In genomic region chr6:118187568-118188164, GRCh38 we compare ENCODE assay signal across 8 cellular contexts.
DNase-seq lines count a peak whose midpoint lies in the region; ATAC-seq, FAIRE-seq and TF ChIP-seq lines count a peak whose summit lies in the region.

No MANE protein-coding gene starts in this region.

- POLR2A ChIA-PET in K562 (lab: Yijun Ruan, JAX) = no interaction called here
- POLR2A ChIA-PET in PC-3 (lab: Charles Lee; ENCODE audit: unreplicated experiment) = no interaction called here

- H2AFZ ChIP-seq in K562 (ENCODE audit: low read depth, low read length) = no peak overlapping the region
- no peak overlapping the region for H2AFZ ChIP-seq in PC-3 (ENCODE audit: low read length)

- peak; percentile 11 for DNase-seq in AG08395 (ENCODE audit: low spot score)
- DNase-seq in K562 (ENCODE audit: extremely low read depth in 1 of 4, low spot score in 3 of 4) = no peak
- DNase-seq in NCI-H524 treated with DMSO at 0.1 percent for 48 hours (lab: John Stamatoyannopoulos, UW) = no peak
- DNase-seq in NCI-H510A (lab: John Stamatoyannopoulos, UW) = no peak
- DNase-seq in PC-3 = no peak

- no peaks in the 10 kb centered on the region for H3K9me1 ChIP-seq in K562 (ENCODE audit: control insufficient read depth, insufficient read depth, low read length)

- ATAC-seq in GM19328 (IDR thresholded peaks at IDR 0.05; ENCODE audit: unreplicated experiment) (peak; percentile 34), HG03354 (IDR thresholded peaks at IDR 0.05; ENCODE audit: poor library complexity, severe bottlenecking, unreplicated experiment) (peak; percentile 46), K562 (no peak), PC-3 (no peak)

- no peak for TF ChIP-seq RAD21 in K562 (CRISPR knock-in tag; conservative IDR thresholded peaks at IDR 0.05 in 1 of 2, IDR thresholded peaks at IDR 0.05 in 1 of 2)

- H3F3A ChIP-seq in PC-3 (ENCODE audit: low read length, unreplicated experiment) = no peaks in the 10 kb centered on the region

- CTCF ChIA-PET in K562 (lab: Yijun Ruan, JAX; ENCODE audit: low intra/inter-chr PET ratio) = interaction anchor here (0.7 kb wide), 1 partner anchor 96 kb away, joined by 3 read pairs; no protein-coding TSS in a partner anchor
- CTCF ChIA-PET in PC-3 (lab: Charles Lee) = no interaction called here

- TF ChIP-seq POLR2A in K562 (conservative IDR thresholded peaks at IDR 0.05) = no peak

- no peak overlapping the region for H3K4me2 ChIP-seq in K562 (ENCODE audit: insufficient read depth, low read length)
- H3K4me2 ChIP-seq in skeletal muscle satellite cell (ENCODE audit: low read length) = peak overlapping the region; percentile 58
- H3K4me2 ChIP-seq in PC-3 (ENCODE audit: low read length) = no peak overlapping the region

- H3K79me2 ChIP-seq in K562 (ENCODE audit: control insufficient read depth, insufficient read depth, low read length) (no peaks in the 10 kb centered on the region), PC-3 (ENCODE audit: low read length) (no peaks in the 10 kb centered on the region)

- H4K20me1 ChIP-seq in K562 (replicated peaks; ENCODE audit: control insufficient read depth, insufficient read depth, low read length) = no peaks in the 10 kb centered on the region
- no peaks in the 10 kb centered on the region for H4K20me1 ChIP-seq in PC-3 (ENCODE audit: low read length)

- FAIRE-seq in K562 (lab: Jason Lieb, UNC) = no peak

- intact Hi-C loops in K562 (cut with micrococcal nuclease) (no loop called here), PC-3 (cut with micrococcal nuclease) (no loop called here)

- H3K27me3 ChIP-seq in K562 (ENCODE audit: control insufficient read depth in 2 of 2, insufficient read depth in 2 of 2, low read length in 2 of 2) = no peaks in the 10 kb centered on the region
- H3K27me3 ChIP-seq in skeletal muscle satellite cell (ENCODE audit: control insufficient read depth, insufficient read depth, low read length) = no peaks in the 10 kb centered on the region
- no peaks in the 10 kb centered on the region for H3K27me3 ChIP-seq in PC-3 (ENCODE audit: low read length)

- H3K36me3 ChIP-seq in K562 (ENCODE audit: control insufficient read depth, insufficient read depth, low read length) (no peaks in the 10 kb centered on the region), skeletal muscle satellite cell (ENCODE audit: insufficient read depth, low read length) (no peaks in the 10 kb centered on the region), PC-3 (ENCODE audit: low read depth, low read length) (no peaks in the 10 kb centered on the region)

- H3K4me3 ChIP-seq in K562 (no peak overlapping the region), skeletal muscle satellite cell (ENCODE audit: low read length) (peak overlapping the region; percentile 23), PC-3 (ENCODE audit: low read length) (no peak overlapping the region)

- no TSS peak for BruUV-seq in K562 (replicated peaks; lab: Mats Ljungman, UMichigan)
- BruUV-seq in PC-3 (replicated peaks; lab: Mats Ljungman, UMichigan) = no TSS peak

- H3K9me3 ChIP-seq in K562 (replicated peaks; ENCODE audit: control insufficient read depth, insufficient read depth, low read depth, low read length) (no peaks in the 10 kb centered on the region), skeletal muscle satellite cell (replicated peaks; ENCODE audit: low read length) (no peaks in the 10 kb centered on the region), PC-3 (ENCODE audit: low read length) (no peaks in the 10 kb centered on the region)

- no peak for TF ChIP-seq EP300 in K562 (IDR thresholded peaks at IDR 0.05; ENCODE audit: low read length)

- no peaks in the 10 kb centered on the region for H3K9me2 ChIP-seq in PC-3 (replicated peaks; ENCODE audit: low read length)

- WGBS in K562 (ENCODE audit: insufficient coverage, low coverage, missing lambda C conversion rate) = 2% methylated on average over 3 of the region's 3 CpGs

- no peak overlapping the region for H3K27ac ChIP-seq in K562 (ENCODE audit: extremely low read depth, low read depth, low read length)
- H3K27ac ChIP-seq in PC-3 (ENCODE audit: low read length) = no peak overlapping the region

- no peak overlapping the region for H3K9ac ChIP-seq in K562 (ENCODE audit: insufficient read depth in 1 of 2, low read depth in 2 of 2, low read length in 2 of 2)
- peak overlapping the region; percentile 31 for H3K9ac ChIP-seq in skeletal muscle satellite cell (ENCODE audit: low read depth, low read length)
- H3K9ac ChIP-seq in PC-3 (ENCODE audit: low read length) = no peak overlapping the region

- TF ChIP-seq CTCF in K562 (IDR thresholded peaks at IDR 0.05 in 2 of 3, conservative IDR thresholded peaks at IDR 0.05 in 1 of 3; ENCODE audit: insufficient read depth in 2 of 3, low read depth in 1 of 3, low read length in 3 of 3) (no peak), PC-3 (conservative IDR thresholded peaks at IDR 0.05; ENCODE audit: low read depth, low read length) (no peak)

- H3K4me1 ChIP-seq in K562 (replicated peaks in 1 of 2; ENCODE audit: control insufficient read depth in 2 of 2, insufficient read depth in 2 of 2, low read length in 2 of 2) (no peaks in the 10 kb centered on the region), skeletal muscle satellite cell (ENCODE audit: control insufficient read depth, insufficient read depth, low read length) (peaks cover 17% of the 10 kb centered on the region), PC-3 (ENCODE audit: insufficient read depth, low read length) (no peaks in the 10 kb centered on the region)

- in situ Hi-C loops in K562 (cut with MboI) = no loop called here

TF ChIP-seq in K562, 482 proteins besides CTCF, POLR2A, EP300 and RAD21:
- TF ChIP-seq ZNF764 (CRISPR knock-in tag; IDR thresholded peaks at IDR 0.05; ENCODE audit: low read depth) = no peak
- TF ChIP-seq EGR1 (conservative IDR thresholded peaks at IDR 0.05) = peak; percentile 19; the same call in 1 of the 2 replicates
- TF ChIP-seq ZNF717 (CRISPR knock-in tag; IDR thresholded peaks at IDR 0.05) = no peak
- no peak for TF ChIP-seq CEBPG (CRISPR knock-in tag; IDR thresholded peaks at IDR 0.05)
- peak; percentile 12 to 44; a peak in 1 of 4 replicates for TF ChIP-seq CEBPG (tag; conservative IDR thresholded peaks at IDR 0.05 in 1 of 2, IDR thresholded peaks at IDR 0.05 in 1 of 2)

Comparison
In these comparisons a context has a peak if more than half of its experiments do, and no peak if none do; other contexts are left out.
1. ATAC-seq: peak in GM19328 (single experiment) and HG03354 (single experiment); none in K562 (single experiment) and PC-3 (single experiment).